ENCODE assay signal across 8 cellular contexts in genomic region chr1:2414297-2414958, GRCh38. TPM values are rescaled to one million over a fixed set of nuclear protein-coding genes. Genes with fewer than 3 reads are reported as not detected.
A peak's percentile ranks its signal among the peaks of the same experiment; 100 is the strongest.
DNase-seq lines count a peak whose midpoint lies in the region; ATAC-seq and TF ChIP-seq lines count a peak whose summit lies in the region.

No MANE protein-coding gene starts in this region.

- peaks cover 43% of the 10 kb centered on the region for H3K27me3 ChIP-seq in A673 (replicated peaks; ENCODE audit: insufficient read depth, low read depth, low read length, poor library complexity)

- TF ChIP-seq CTCF in A673 (conservative IDR thresholded peaks at IDR 0.05; ENCODE audit: low read depth, low read length) = peak; percentile 98

- POLR2A ChIA-PET in A673 (lab: Charles Lee; ENCODE audit: low non-redundant PET) = no interaction called here

- H3K27ac ChIP-seq in A673 (ENCODE audit: low read depth, low read length, poor library complexity, severe bottlenecking) = no peak overlapping the region

- DNase-seq in A673 (ENCODE audit: low spot score) (peak; percentile 80), GM19240 (ENCODE audit: insufficient read length, low spot score) (peak; percentile 93), NCI-H446 treated with DMSO at 0.1 percent for 48 hours (lab: John Stamatoyannopoulos, UW) (peak; percentile 35), cerebellum (ENCODE audit: low spot score) (peak; percentile 84), left colon (peak; percentile 66 to 86)
- peak; percentile 68 to 70 for DNase-seq in activated CD4-positive, alpha-beta T cell treated with anti-CD3 and anti-CD28 coated beads for 24 hours (ENCODE audit: low read depth in 2 of 2)
- DNase-seq in stimulated activated CD4-positive, alpha-beta T cell treated with anti-CD3 and anti-CD28 coated beads, Interleukin-2, amount 100 ng/mL, for 48 hours = peak; percentile 75 to 77

- CTCF ChIA-PET in A673 (lab: Charles Lee) = interaction anchor here (0.6 to 1.0 kb wide), 5 partner anchors 14 to 992 kb away, joined by 3 to 11 read pairs (median 6); no protein-coding TSS in a partner anchor

- intact Hi-C loops in A673 (cut with micrococcal nuclease; ENCODE audit: unreplicated experiment) (loop anchor here (1.0 kb wide), 3 partner anchors 134 to 1010 kb away; no protein-coding TSS in a partner anchor), left colon (cut with DNase I, micrococcal nuclease) (loop anchor here in 1 of 2 donors (2.0 to 10.0 kb wide), 2 partner anchors 134 to 230 kb away; no protein-coding TSS in a partner anchor)

- H3K4me3 ChIP-seq in A673 (ENCODE audit: low read depth, low read length, poor library complexity, severe bottlenecking) = no peak overlapping the region

- peak; percentile 29 for ATAC-seq in left colon
- no peak for ATAC-seq in GM21737 (IDR thresholded peaks at IDR 0.05; ENCODE audit: unreplicated experiment)

- BruUV-seq in A673 (replicated peaks; lab: Mats Ljungman, UMichigan) = no TSS peak

- H3K4me1 ChIP-seq in A673 (ENCODE audit: insufficient read depth, low read length, poor library complexity, severe bottlenecking) = peaks cover 16% of the 10 kb centered on the region

- H3K9me3 ChIP-seq in A673 (ENCODE audit: low read depth, low read length, poor library complexity, severe bottlenecking) = no peaks in the 10 kb centered on the region

- H3K36me3 ChIP-seq in A673 (ENCODE audit: insufficient read depth, low read length, poor library complexity, severe bottlenecking) = no peaks in the 10 kb centered on the region

RNA-seq across cellular contexts. Expression of gene PEX10, which starts 2.1 kb away (rescaled TPM):
- total RNA-seq in A673 (2021) = 27.6 and 28.0 TPM in 2 replicates
- total RNA-seq in cerebellum = 14.1 TPM
- total RNA-seq in left colon = 10 to 100 TPM; 17.8 to 19.9 TPM

RNA-seq across cellular contexts. Expression of gene RER1, which starts 22.8 kb away (rescaled TPM):
- total RNA-seq in A673 (2021) (152 and 154 TPM in 2 replicates), cerebellum (32.4 TPM), left colon (100 to 1,000 TPM; 191 to 221 TPM)

RNA-seq across cellular contexts. Expression of gene MORN1, which starts 23.1 kb away (rescaled TPM):
- total RNA-seq in A673 (2021) = 24.7 and 29.8 TPM in 2 replicates
- total RNA-seq in cerebellum = 18.0 TPM
- total RNA-seq in left colon = 10 to 100 TPM; 11.0 to 15.2 TPM

Comparison
In these comparisons a context has a peak if more than half of its experiments do, and no peak if none do; other contexts are left out.
1. DNase-seq: peak in every context shown above with its lines; median percentile 93 in GM19240; 84 in cerebellum; 80 in A673; 76 in left colon; 76 in stimulated activated CD4-positive, alpha-beta T cell treated with anti-CD3 and anti-CD28 coated beads, Interleukin-2, amount 100 ng/mL, for 48 hours; 69 in activated CD4-positive, alpha-beta T cell treated with anti-CD3 and anti-CD28 coated beads for 24 hours; 35 in NCI-H446 treated with DMSO at 0.1 percent for 48 hours.